Comparison of ENCODE assay signal across 8 cellular contexts in genomic region chr19:37932985-37933953, GRCh38. TPM values are rescaled to one million over a fixed set of nuclear protein-coding genes. Genes with fewer than 3 reads are reported as not detected.
A peak's percentile ranks its signal among the peaks of the same experiment; 100 is the strongest.
DNase-seq lines count a peak whose midpoint lies in the region; ATAC-seq, FAIRE-seq and TF ChIP-seq lines count a peak whose summit lies in the region.

No MANE protein-coding gene starts in this region.

- H2AFZ ChIP-seq in astrocyte (ENCODE audit: low read depth, low read length): no peak overlapping the region

- no peaks in the 10 kb centered on the region for H3K4me1 ChIP-seq in BE2C
- H3K4me1 ChIP-seq in astrocyte (ENCODE audit: insufficient read depth, low read length): peaks cover 35% of the 10 kb centered on the region

- H3K27ac Mint-ChIP-seq in astrocyte (ENCODE audit: unreplicated experiment): peak overlapping the region; percentile 64
- no peak overlapping the region for H3K27ac Mint-ChIP-seq in activated T-helper 2 cell treated with anti-CD3 and anti-CD28 coated beads, Interferon-gamma antibody, Interleukin-2, Interleukin-4, amounts not matched to agents 10 μg/mL and 5 μg/mL and 100 μg/mL, durations not matched to agents 14 hours and 24 hours and 36 hours

- peak overlapping the region; percentile 86 for H3K4me2 ChIP-seq in astrocyte (ENCODE audit: low read length)

- H3K4me3 Mint-ChIP-seq in astrocyte (ENCODE audit: unreplicated experiment): peak overlapping the region; percentile 70
- H3K4me3 Mint-ChIP-seq in activated T-helper 2 cell treated with anti-CD3 and anti-CD28 coated beads, Interferon-gamma antibody, Interleukin-2, Interleukin-4, amounts not matched to agents 10 μg/mL and 5 μg/mL and 100 μg/mL, durations not matched to agents 14 hours and 24 hours and 36 hours (ENCODE audit: low read depth): no peak overlapping the region

- no peak for TF ChIP-seq RAD21 in Ishikawa (IDR thresholded peaks at IDR 0.05; ENCODE audit: low read depth)

- peaks cover 51% of the 10 kb centered on the region for H4K20me1 ChIP-seq in astrocyte (ENCODE audit: insufficient read depth, low read length)

- DNase-seq in BE2C (peak; percentile 53), astrocyte (ENCODE audit: low read depth) (peak; percentile 58), lung microvascular endothelial cell (ENCODE audit: low read depth in 2 of 2) (peak; percentile 55 to 60), NOMO-1 treated with dmso at 0.1 percent for 144 hours (lab: John Stamatoyannopoulos, UW; ENCODE audit: unreplicated experiment) (no peak)
- no peak for DNase-seq in activated T-helper 2 cell treated with anti-CD3 and anti-CD28 coated beads, Interferon-gamma antibody, Interleukin-2, Interleukin-4, amounts not matched to agents 10 μg/mL and 5 μg/mL and 100 μg/mL, durations not matched to agents 14 hours and 24 hours and 36 hours (ENCODE audit: low spot score)

- intact Hi-C loops in activated T-helper 2 cell treated with anti-CD3 and anti-CD28 coated beads, Interferon-gamma antibody, Interleukin-2, Interleukin-4, amounts not matched to agents 10 μg/mL and 5 μg/mL and 100 μg/mL, durations not matched to agents 14 hours and 24 hours and 36 hours (cut with micrococcal nuclease): no loop called here

- no peak overlapping the region for H3K4me3 ChIP-seq in BE2C (ENCODE audit: low read depth, low read length)
- no peak overlapping the region for H3K4me3 ChIP-seq in astrocyte (ENCODE audit: insufficient read depth, low read depth, low read length)

- H3K36me3 ChIP-seq in BE2C (no peaks in the 10 kb centered on the region), astrocyte (ENCODE audit: insufficient read depth, low read length) (no peaks in the 10 kb centered on the region)

- peak overlapping the region; percentile 81 for H3K27ac ChIP-seq in astrocyte (ENCODE audit: low read depth, low read length)

- no peak for TF ChIP-seq EP300 in Ishikawa (IDR thresholded peaks at IDR 0.05; ENCODE audit: borderline replicate concordance)

- no peak for TF ChIP-seq CTCF in BE2C (IDR thresholded peaks at IDR 0.05; ENCODE audit: low read depth, low read length)
- TF ChIP-seq CTCF in astrocyte (IDR thresholded peaks at IDR 0.05; ENCODE audit: insufficient read depth, low read depth, low read length): no peak

- no peaks in the 10 kb centered on the region for H3K27me3 ChIP-seq in BE2C
- H3K27me3 ChIP-seq in astrocyte (ENCODE audit: insufficient read depth, low read length): no peaks in the 10 kb centered on the region

- ATAC-seq in HG02571 (IDR thresholded peaks at IDR 0.05; ENCODE audit: unreplicated experiment) (no peak), HG02973 (IDR thresholded peaks at IDR 0.05; ENCODE audit: unreplicated experiment) (no peak)

- H3K4me1 Mint-ChIP-seq in astrocyte (ENCODE audit: low read depth, unreplicated experiment): peaks cover 28% of the 10 kb centered on the region
- H3K4me1 Mint-ChIP-seq in activated T-helper 2 cell treated with anti-CD3 and anti-CD28 coated beads, Interferon-gamma antibody, Interleukin-2, Interleukin-4, amounts not matched to agents 10 μg/mL and 5 μg/mL and 100 μg/mL, durations not matched to agents 14 hours and 24 hours and 36 hours (ENCODE audit: low read depth): no peaks in the 10 kb centered on the region

- H3K9me3 Mint-ChIP-seq in astrocyte (ENCODE audit: unreplicated experiment): peaks cover 9% of the 10 kb centered on the region
- H3K9me3 Mint-ChIP-seq in activated T-helper 2 cell treated with anti-CD3 and anti-CD28 coated beads, Interferon-gamma antibody, Interleukin-2, Interleukin-4, amounts not matched to agents 10 μg/mL and 5 μg/mL and 100 μg/mL, durations not matched to agents 14 hours and 24 hours and 36 hours: peaks cover 19% of the 10 kb centered on the region

- H3K79me2 ChIP-seq in astrocyte (ENCODE audit: insufficient read depth, low read length): peaks cover 73% of the 10 kb centered on the region

- no peak for FAIRE-seq in astrocyte (lab: Jason Lieb, UNC)

- peaks cover 7% of the 10 kb centered on the region for H3K36me3 Mint-ChIP-seq in astrocyte (ENCODE audit: low read depth, unreplicated experiment)
- H3K36me3 Mint-ChIP-seq in activated T-helper 2 cell treated with anti-CD3 and anti-CD28 coated beads, Interferon-gamma antibody, Interleukin-2, Interleukin-4, amounts not matched to agents 10 μg/mL and 5 μg/mL and 100 μg/mL, durations not matched to agents 14 hours and 24 hours and 36 hours (ENCODE audit: low read depth): no peaks in the 10 kb centered on the region

- H3K9ac ChIP-seq in astrocyte (ENCODE audit: low read length): peak overlapping the region; percentile 82

- H3K9me3 ChIP-seq in BE2C (no peaks in the 10 kb centered on the region), astrocyte (ENCODE audit: insufficient read depth, low read depth, low read length) (peaks cover 6% of the 10 kb centered on the region)

- H3K27me3 Mint-ChIP-seq in astrocyte (ENCODE audit: low read depth, unreplicated experiment): no peaks in the 10 kb centered on the region
- no peaks in the 10 kb centered on the region for H3K27me3 Mint-ChIP-seq in activated T-helper 2 cell treated with anti-CD3 and anti-CD28 coated beads, Interferon-gamma antibody, Interleukin-2, Interleukin-4, amounts not matched to agents 10 μg/mL and 5 μg/mL and 100 μg/mL, durations not matched to agents 14 hours and 24 hours and 36 hours (ENCODE audit: low read depth)

TF ChIP-seq in Ishikawa, 13 proteins besides CTCF, POLR2A, EP300 and RAD21:
- TF ChIP-seq NFIC (IDR thresholded peaks at IDR 0.05) (peak; percentile 18; the same call in 1 of the 2 replicates), MAX (IDR thresholded peaks at IDR 0.05) (peak; percentile 65; the same call in 1 of the 2 replicates), CEBPB (IDR thresholded peaks at IDR 0.05) (no peak), REST (IDR thresholded peaks at IDR 0.05; ENCODE audit: low read depth) (no peak), ZBTB7A (IDR thresholded peaks at IDR 0.05; ENCODE audit: low read depth) (no peak), TEAD4 (IDR thresholded peaks at IDR 0.05) (no peak), TAF1 (IDR thresholded peaks at IDR 0.05; ENCODE audit: low read depth) (no peak), CREB1 (IDR thresholded peaks at IDR 0.05; ENCODE audit: low read depth) (no peak), EGR1 (IDR thresholded peaks at IDR 0.05) (no peak), USF1 (IDR thresholded peaks at IDR 0.05) (0 out of 2 replicates have a peak, but pooled peaks have one; percentile 43), YY1 (IDR thresholded peaks at IDR 0.05; ENCODE audit: low read depth) (no peak)

RNA-seq across cellular contexts. Expression of gene SIPA1L3, which starts 26.3 kb away (rescaled TPM):
- 13.1 TPM for polyA plus RNA-seq in BE2C (2012; ENCODE audit: insufficient read depth, insufficient read length, low read depth)
- total RNA-seq in astrocyte (19.2 and 26.9 TPM in 2 replicates), lung microvascular endothelial cell (7.2 and 13.1 TPM in 2 replicates)
- total RNA-seq in activated T-helper 2 cell treated with anti-CD3 and anti-CD28 coated beads, Interferon-gamma antibody, Interleukin-2, Interleukin-4, amounts not matched to agents 10 μg/mL and 5 μg/mL and 100 μg/mL, durations not matched to agents 14 hours and 24 hours and 36 hours: 15.6 and 15.9 TPM in 2 replicates

RNA-seq across cellular contexts. Expression of gene WDR87, which starts 26.9 kb away (rescaled TPM):
- polyA plus RNA-seq in BE2C (2012; ENCODE audit: insufficient read depth, insufficient read length, low read depth): not detected
- not detected in 2 replicates for total RNA-seq in astrocyte
- total RNA-seq in lung microvascular endothelial cell: not detected in 2 replicates
- not detected in 2 replicates for total RNA-seq in activated T-helper 2 cell treated with anti-CD3 and anti-CD28 coated beads, Interferon-gamma antibody, Interleukin-2, Interleukin-4, amounts not matched to agents 10 μg/mL and 5 μg/mL and 100 μg/mL, durations not matched to agents 14 hours and 24 hours and 36 hours

Comparison
In these comparisons a context has a peak if more than half of its experiments do, and no peak if none do; other contexts are left out.
1. DNase-seq: peak in BE2C (single experiment), astrocyte (single experiment) and lung microvascular endothelial cell (2 of 2); none in activated T-helper 2 cell treated with anti-CD3 and anti-CD28 coated beads, Interferon-gamma antibody, Interleukin-2, Interleukin-4, amounts not matched to agents 10 μg/mL and 5 μg/mL and 100 μg/mL, durations not matched to agents 14 hours and 24 hours and 36 hours (single experiment) and NOMO-1 treated with dmso at 0.1 percent for 144 hours (single experiment).